Comparison of ENCODE assay signal across 23 cellular contexts in the genomic region with DNA sequence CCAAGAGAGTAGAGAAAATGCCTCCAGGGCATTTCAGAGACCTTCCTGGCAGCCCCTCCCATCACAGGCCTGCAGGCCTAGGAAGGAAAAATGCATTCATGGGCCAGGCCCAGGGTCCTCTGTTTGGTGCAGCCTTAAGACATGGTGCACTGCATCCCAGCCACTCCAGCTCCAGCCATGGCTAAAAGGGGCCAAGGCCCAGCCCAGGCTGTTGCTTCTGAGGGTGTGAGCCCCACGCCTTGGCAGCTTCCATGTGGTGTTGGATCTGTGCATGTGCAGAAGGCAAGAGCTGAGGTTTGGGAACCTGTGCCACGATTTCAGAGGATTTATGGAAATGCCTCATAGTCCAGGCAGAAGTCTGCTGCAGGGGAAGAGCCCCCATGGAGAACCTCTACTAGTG.
DNase-seq lines count a peak whose midpoint lies in the region; ATAC-seq, FAIRE-seq and TF ChIP-seq lines count a peak whose summit lies in the region.
"Had no signal": no experiment of that assay in that cellular context is flagged by ENCODE, and none has a peak within 500 bp of the region (broad histone marks: within the 10 kb centered on the region; RNA-seq: fewer than 3 reads in every experiment).

No MANE protein-coding gene starts in this region.

- no peak overlapping the region for H2BK15ac ChIP-seq in H9 (ENCODE audit: low read depth, low read length)

- H3K27ac Mint-ChIP-seq in H9 = no peak overlapping the region; a peak in 1 of 7 replicates
- H3K27ac Mint-ChIP-seq: B cell; CD4-positive, alpha-beta T cell; CD8-positive, alpha-beta T cell had no signal

- FAIRE-seq in GM12891 (lab: Jason Lieb, UNC) = no peak
- FAIRE-seq: A549, D721Med, G401.6, GM12892, GM18507 had no signal

- H3K56ac ChIP-seq in H9 (ENCODE audit: insufficient read length, low read depth, low read length) = no peak overlapping the region

- H4K8ac ChIP-seq in H9 (replicated peaks; ENCODE audit: insufficient read length, low read depth, low read length) = no peak overlapping the region

- TF ChIP-seq POLR2A in transverse colon (IDR thresholded peaks at IDR 0.05) (no peak), GM12891 (IDR thresholded peaks at IDR 0.05; ENCODE audit: low read depth, low read length) (no peak)

- ATAC-seq in right cardiac atrium (no peak), left cardiac atrium (no peak), HG03571 (IDR thresholded peaks at IDR 0.05; ENCODE audit: unreplicated experiment) (no peak)
- ATAC-seq: A549; CD8-positive, alpha-beta T cell had no signal

- H3K23ac ChIP-seq in H9 (ENCODE audit: insufficient read length, low read depth, low read length) = no peak overlapping the region

- H3K27me3 ChIP-seq in right cardiac atrium (ENCODE audit: control insufficient read depth, insufficient read depth) (no peaks in the 10 kb centered on the region), transverse colon (no peaks in the 10 kb centered on the region), H9 (ENCODE audit: insufficient read depth, low read length) (no peaks in the 10 kb centered on the region)
- H3K27me3 ChIP-seq: BLaER1 treated with 17β-estradiol and CSF1 and Interleukin-3, amounts not matched to agents 10 nM and 100 nM had no signal

- 62% methylated on average over 2 of the region's 2 CpGs for WGBS in right cardiac atrium
- WGBS in transverse colon (ENCODE audit: low coverage in 1 of 2), 2 donors = 69% methylated on average over 2 of the region's 2 CpGs; no CpG with 5 or more reads in 1 of the 2 donors
- no CpG with 5 or more reads among the region's 2 CpGs for WGBS in H9 (ENCODE audit: extremely low coverage, insufficient read length, low lambda C conversion rate)

- H2BK5ac ChIP-seq in H9 (ENCODE audit: insufficient read length, low read length) = no peak overlapping the region

- no peak overlapping the region for H3K4me2 ChIP-seq in H9 (ENCODE audit: insufficient read depth, insufficient read length, low read length)
- H3K4me2 ChIP-seq: A549; BLaER1 treated with 17β-estradiol and CSF1 and Interleukin-3, amounts not matched to agents 10 nM and 100 nM had no signal

- H3K18ac ChIP-seq in H9 (ENCODE audit: insufficient read length, low read depth, low read length) = no peak overlapping the region

- no peak overlapping the region for H3K4me3 Mint-ChIP-seq in H9
- H3K4me3 Mint-ChIP-seq: B cell; CD4-positive, alpha-beta T cell; CD8-positive, alpha-beta T cell had no signal

- peaks cover 7 to 10% (median 7%) of the 10 kb centered on the region in 3 experiments; a peak in 5 of 7 replicates for H3K36me3 Mint-ChIP-seq in H9 (ENCODE audit: insufficient read depth in 1 of 3, low read depth in 3 of 3)
- H3K36me3 Mint-ChIP-seq: CD8-positive, alpha-beta T cell had no signal

- H3K9me3 Mint-ChIP-seq in H9 = peaks cover 14 to 15% of the 10 kb centered on the region in 2 experiments; a peak in 4 of 5 replicates

- H3K4ac ChIP-seq in H9 (ENCODE audit: low read depth, low read length) = no peak overlapping the region

- no peak overlapping the region for H3K14ac ChIP-seq in H9 (ENCODE audit: insufficient read depth, low read length)

- no peaks in the 10 kb centered on the region for H3K79me2 ChIP-seq in H9 (ENCODE audit: insufficient read depth, low read length)

- no peaks in the 10 kb centered on the region for H3K27me3 Mint-ChIP-seq in H9 (ENCODE audit: low read depth)
- H3K27me3 Mint-ChIP-seq: B cell; CD4-positive, alpha-beta T cell had no signal

- H2AK5ac ChIP-seq in H9 (ENCODE audit: insufficient read length, low read length) = no peak overlapping the region

- H3K9ac ChIP-seq in H9 (ENCODE audit: extremely low read depth, insufficient read length, low read length) = no peak overlapping the region
- H3K9ac ChIP-seq: BLaER1 treated with 17β-estradiol and CSF1 and Interleukin-3, amounts not matched to agents 10 nM and 100 nM had no signal

- no peak overlapping the region for H2AFZ ChIP-seq in H9 (ENCODE audit: low read length)

- H3K36me3 ChIP-seq in transverse colon = no peaks in the 10 kb centered on the region
- H3K36me3 ChIP-seq: BLaER1 treated with 17β-estradiol and CSF1 and Interleukin-3, amounts not matched to agents 10 nM and 100 nM had no signal

- no peak overlapping the region for H2BK20ac ChIP-seq in H9 (ENCODE audit: low read depth, low read length, poor library complexity, severe bottlenecking)

- intact Hi-C loops in right cardiac atrium (cut with DNase I) = no loop called here
- intact Hi-C loops in left cardiac atrium (cut with DNase I) = no loop called here
- intact Hi-C loops in posterior vena cava (cut with DNase I) = no loop called here
- intact Hi-C loops in transverse colon (cut with DNase I; ENCODE audit: low total_unique reads) = no loop called here

- TF ChIP-seq CTCF in transverse colon (IDR thresholded peaks at IDR 0.05) (no peak), H9 (conservative IDR thresholded peaks at IDR 0.05) (no peak)

- no peaks in the 10 kb centered on the region for H3K4me1 ChIP-seq in right cardiac atrium (ENCODE audit: control insufficient read depth, insufficient read depth, low read length)
- no peaks in the 10 kb centered on the region for H3K4me1 ChIP-seq in transverse colon
- H3K4me1 ChIP-seq in H9 (ENCODE audit: insufficient read depth, low read length) = no peaks in the 10 kb centered on the region
- H3K4me1 ChIP-seq: A549; BLaER1 treated with 17β-estradiol and CSF1 and Interleukin-3, amounts not matched to agents 10 nM and 100 nM; Caco-2 had no signal

- H3K4me3 ChIP-seq in right cardiac atrium (ENCODE audit: low read length) (no peak overlapping the region), transverse colon (no peak overlapping the region)
- H3K4me3 ChIP-seq: A549; BLaER1 treated with 17β-estradiol and CSF1 and Interleukin-3, amounts not matched to agents 10 nM and 100 nM had no signal

- no peaks in the 10 kb centered on the region for H3K23me2 ChIP-seq in H9 (ENCODE audit: insufficient read length, low read depth, low read length, poor library complexity, severe bottlenecking)

- H3K27ac ChIP-seq in right cardiac atrium (ENCODE audit: low read length) = no peak overlapping the region
- no peak overlapping the region for H3K27ac ChIP-seq in transverse colon
- H3K27ac ChIP-seq in H9 (ENCODE audit: insufficient read length, low read depth, low read length) = no peak overlapping the region
- H3K27ac ChIP-seq: 22Rv1; A549; BLaER1 treated with 17β-estradiol and CSF1 and Interleukin-3, amounts not matched to agents 10 nM and 100 nM; C4-2B had no signal

- H4K20me1 ChIP-seq in H9 (ENCODE audit: control insufficient read depth, insufficient read depth, insufficient read length) = no peaks in the 10 kb centered on the region
- H4K20me1 ChIP-seq: BLaER1 treated with 17β-estradiol and CSF1 and Interleukin-3, amounts not matched to agents 10 nM and 100 nM had no signal

- no peak overlapping the region for H2BK120ac ChIP-seq in H9 (ENCODE audit: low read depth, low read length, poor library complexity, severe bottlenecking)

- peak in 2 of 3 donors; percentile 16 to 20 for DNase-seq in right cardiac atrium
- no peak for DNase-seq in left cardiac atrium
- DNase-seq in posterior vena cava (ENCODE audit: low spot score) = peak; percentile 62
- DNase-seq in transverse colon = peak; percentile 4
- DNase-seq in GM12891 (ENCODE audit: insufficient read length, low spot score) = no peak
- DNase-seq in H9 = no peak
- DNase-seq: AML-193; Caco-2; Calu3; CD4-positive, alpha-beta T cell; CD8-positive, alpha-beta T cell; DMS79 treated with DMSO at 0.1 percent for 48 hours; GF-D8 had no signal

- H3K9me3 ChIP-seq in right cardiac atrium (ENCODE audit: control insufficient read depth, low read length) (no peaks in the 10 kb centered on the region), transverse colon (peaks cover 0 to 7% of the 10 kb centered on the region in 2 donors), H9 (ENCODE audit: control insufficient read depth, low read depth, low read length) (no peaks in the 10 kb centered on the region)
- H3K9me3 ChIP-seq: A549, Caco-2 had no signal

- no peak overlapping the region for H3T11ph ChIP-seq in H9 (ENCODE audit: low read length)

- no peak overlapping the region for H4K5ac ChIP-seq in H9 (ENCODE audit: insufficient read length, low read depth, low read length)

- in situ Hi-C loops in transverse colon (cut with MboI; ENCODE audit: low pct_ligation_motif_present in 1 of 4, low pct_unique_long_range_greater_than_20kb in 1 of 4, low sequenced_read_pairs in 3 of 4) = no loop called here

- no peak for TF ChIP-seq EP300 in transverse colon (IDR thresholded peaks at IDR 0.05; ENCODE audit: low read depth)

- no peaks in the 10 kb centered on the region for H3K79me1 ChIP-seq in H9 (ENCODE audit: insufficient read depth, low read depth, low read length, poor library complexity, severe bottlenecking)

- no peak overlapping the region for H4K91ac ChIP-seq in H9 (ENCODE audit: insufficient read length, low read depth, low read length)

- no peak overlapping the region for H2BK12ac ChIP-seq in H9 (ENCODE audit: insufficient read length, low read depth, low read length)

- peaks cover 4 to 7% of the 10 kb centered on the region in 2 experiments; a peak in 2 of 4 replicates for H3K4me1 Mint-ChIP-seq in H9
- H3K4me1 Mint-ChIP-seq: B cell had no signal

TF ChIP-seq in GM12891, 5 proteins besides CTCF, POLR2A, EP300 and RAD21:
- TF ChIP-seq POU2F2 (IDR thresholded peaks at IDR 0.05; ENCODE audit: low read depth, low read length) (no peak), TAF1 (IDR thresholded peaks at IDR 0.05; ENCODE audit: low read depth, low read length) (no peak), SPI1 (IDR thresholded peaks at IDR 0.05; ENCODE audit: low read depth, low read length) (no peak), POLR2AphosphoS5 (IDR thresholded peaks at IDR 0.05; ENCODE audit: low read depth, low read length) (no peak), PAX5 (IDR thresholded peaks at IDR 0.05; ENCODE audit: insufficient read depth, low read length, severe bottlenecking) (no peak)
TF ChIP-seq in GM12891: peak in this region for 0.

Comparison
In these comparisons a context has a peak if more than half of its experiments do, and no peak if none do; other contexts are left out.
1. DNase-seq: peak in right cardiac atrium (2 of 3), posterior vena cava (single experiment) and transverse colon (single experiment); none in left cardiac atrium (single experiment), GM12891 (single experiment) and H9 (single experiment).